In the genomic region with DNA sequence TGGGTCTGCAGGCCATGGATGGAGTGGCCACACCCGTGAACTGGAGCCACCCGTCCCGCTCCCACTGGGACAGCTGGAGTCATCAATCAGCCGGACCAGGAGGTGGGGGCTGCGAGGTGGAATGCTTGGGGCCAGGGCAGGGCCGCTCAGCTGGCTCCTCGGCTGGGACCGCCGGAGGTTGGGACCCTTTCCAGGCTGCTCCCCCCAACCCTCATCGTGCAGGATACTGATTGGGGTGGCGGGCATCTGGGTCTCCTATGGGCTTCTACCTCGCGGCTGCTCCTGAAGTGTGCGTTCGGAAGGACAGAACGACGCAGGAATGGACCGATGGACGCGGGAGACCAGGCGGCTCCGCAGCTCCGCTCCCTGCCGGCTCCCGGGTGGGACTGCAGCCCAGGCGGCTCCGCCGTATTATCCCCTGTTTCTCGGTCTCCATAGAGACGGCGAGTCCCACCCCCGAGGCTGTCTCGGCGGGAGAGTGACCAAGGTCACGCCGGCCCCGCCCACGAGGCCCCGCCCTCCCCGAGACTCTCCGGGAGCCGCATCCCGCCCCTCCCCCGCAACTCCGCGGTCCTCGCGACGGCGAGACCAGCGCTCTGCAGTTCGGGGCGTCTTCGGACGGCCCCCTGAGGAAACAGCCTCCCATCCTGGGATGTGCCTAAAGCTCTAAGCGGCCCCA, we compare ENCODE assay signal across 8 cellular contexts. TPM values are rescaled to one million over a fixed set of nuclear protein-coding genes. Genes with fewer than 3 reads are reported as not detected.
A peak's percentile ranks its signal among the peaks of the same experiment; 100 is the strongest.
DNase-seq lines count a peak whose midpoint lies in the region; ATAC-seq and TF ChIP-seq lines count a peak whose summit lies in the region.

A gene (minus strand): TSS at position 388 of the 679 bp plus-strand sequence. CDS start 2,387 bp downstream, outside the sequence.

- ATAC-seq in GM19455 (IDR thresholded peaks at IDR 0.05; ENCODE audit: unreplicated experiment): no peak

- 5% methylated on average over 56 of the region's 56 CpGs for WGBS in HUES64
- WGBS in liver: 7% methylated on average over 56 of the region's 56 CpGs

- peak in 1 of 2 donors; percentile 68 for TF ChIP-seq RAD21 in liver (IDR thresholded peaks at IDR 0.05)

- H3K4me3 ChIP-seq in HUES64 (ENCODE audit: low read length) (peak within 1 kb of the TSS; percentile 41), WERI-Rb-1 (ENCODE audit: low read depth, low read length) (peak within 1 kb of the TSS; percentile 41), liver (ENCODE audit: low read depth in 1 of 3, low read length in 3 of 3) (peak within 1 kb of the TSS in 1 of 3 donors; percentile 30)
- peak within 1 kb of the TSS; percentile 40 for H3K4me3 ChIP-seq in effector memory CD4-positive, alpha-beta T cell (ENCODE audit: insufficient read depth, low read depth, low read length, poor library complexity, severe bottlenecking)

- H3K9me3 ChIP-seq in HUES64 (ENCODE audit: insufficient read depth, low read depth, low read length) (no peaks in the 10 kb centered on the region), WERI-Rb-1 (ENCODE audit: severe bottlenecking) (no peaks in the 10 kb centered on the region), liver (ENCODE audit: control insufficient read depth in 4 of 4, low read length in 3 of 4) (no peaks in the 10 kb centered on the region)
- no peaks in the 10 kb centered on the region for H3K9me3 ChIP-seq in effector memory CD4-positive, alpha-beta T cell (ENCODE audit: control insufficient read depth, low read length)

- peak; percentile 81 for TF ChIP-seq CTCF in WERI-Rb-1 (IDR thresholded peaks at IDR 0.05; ENCODE audit: low read depth, low read length)
- TF ChIP-seq CTCF in liver (IDR thresholded peaks at IDR 0.05; ENCODE audit: low read depth, low read length, missing input control): peak; percentile 48

- H3K27ac ChIP-seq in HUES64 (ENCODE audit: low read depth, low read length) (no peak within 1 kb of the TSS), WERI-Rb-1 (peak within 1 kb of the TSS; percentile 66), liver (ENCODE audit: low read depth in 1 of 2, low read length in 2 of 2) (no peak within 1 kb of the TSS)
- H3K27ac ChIP-seq in effector memory CD4-positive, alpha-beta T cell (ENCODE audit: insufficient read depth, low read length, poor library complexity, severe bottlenecking): no peak within 1 kb of the TSS

- H3K36me3 ChIP-seq in HUES64 (ENCODE audit: insufficient read depth, low read length): no peaks in the 10 kb centered on the region
- H3K36me3 ChIP-seq in WERI-Rb-1: no peaks in the 10 kb centered on the region
- H3K36me3 ChIP-seq in effector memory CD4-positive, alpha-beta T cell (ENCODE audit: control insufficient read depth, insufficient read depth, low read length): no peaks in the 10 kb centered on the region
- H3K36me3 ChIP-seq in liver (ENCODE audit: control insufficient read depth in 4 of 4, insufficient read depth in 3 of 4, low read depth in 1 of 4, low read length in 3 of 4): no peaks in the 10 kb centered on the region

- H3K4me1 ChIP-seq in HUES64 (ENCODE audit: insufficient read depth, low read length) (peaks cover 18% of the 10 kb centered on the region), liver (ENCODE audit: control insufficient read depth in 4 of 4, insufficient read depth in 4 of 4, low read length in 3 of 4) (peaks cover 3 to 21% (median 4%) of the 10 kb centered on the region in 4 donors)
- H3K4me1 ChIP-seq in effector memory CD4-positive, alpha-beta T cell (ENCODE audit: control insufficient read depth, insufficient read depth, low read length, poor library complexity, severe bottlenecking): peaks cover 15% of the 10 kb centered on the region

- H3K9ac ChIP-seq in HUES64 (ENCODE audit: low read depth, low read length): no peak within 1 kb of the TSS
- H3K9ac ChIP-seq in liver (ENCODE audit: low read depth in 1 of 2, low read length in 2 of 2): no peak within 1 kb of the TSS

- peaks cover 48% of the 10 kb centered on the region for H3K27me3 ChIP-seq in HUES64 (ENCODE audit: insufficient read depth, low read length)
- H3K27me3 ChIP-seq in WERI-Rb-1 (ENCODE audit: insufficient read depth, low read depth, severe bottlenecking): no peaks in the 10 kb centered on the region
- peaks cover 31% of the 10 kb centered on the region for H3K27me3 ChIP-seq in effector memory CD4-positive, alpha-beta T cell (replicated peaks; ENCODE audit: control insufficient read depth, insufficient read depth, low read length, poor library complexity, severe bottlenecking)
- peaks cover 0 to 3% (median 1%) of the 10 kb centered on the region in 4 donors for H3K27me3 ChIP-seq in liver (ENCODE audit: control insufficient read depth in 4 of 4, insufficient read depth in 4 of 4, low read length in 3 of 4)

- DNase-seq in C1 segment of cervical spinal cord (lab: John Stamatoyannopoulos, UW) (peak in 12 of 14 donors; percentile 27 to 87 (median 76)), WERI-Rb-1 (peak; percentile 96), GM19240 (ENCODE audit: insufficient read length, low spot score) (no peak)
- peak in 1 of 3 donors; percentile 28 for DNase-seq in effector memory CD4-positive, alpha-beta T cell
- DNase-seq in stimulated activated CD4-positive, alpha-beta T cell treated with anti-CD3 and anti-CD28 coated beads, Interleukin-1b, Interleukin-23, amount 100 ng/mL, for 24 hours (ENCODE audit: low read depth in 4 of 4, low spot score in 1 of 4): peak in 3 of 4 experiments; percentile 9 to 32 (median 19)

TF ChIP-seq in liver, 16 proteins besides CTCF, POLR2A, EP300 and RAD21:
- TF ChIP-seq, protein P1, sequence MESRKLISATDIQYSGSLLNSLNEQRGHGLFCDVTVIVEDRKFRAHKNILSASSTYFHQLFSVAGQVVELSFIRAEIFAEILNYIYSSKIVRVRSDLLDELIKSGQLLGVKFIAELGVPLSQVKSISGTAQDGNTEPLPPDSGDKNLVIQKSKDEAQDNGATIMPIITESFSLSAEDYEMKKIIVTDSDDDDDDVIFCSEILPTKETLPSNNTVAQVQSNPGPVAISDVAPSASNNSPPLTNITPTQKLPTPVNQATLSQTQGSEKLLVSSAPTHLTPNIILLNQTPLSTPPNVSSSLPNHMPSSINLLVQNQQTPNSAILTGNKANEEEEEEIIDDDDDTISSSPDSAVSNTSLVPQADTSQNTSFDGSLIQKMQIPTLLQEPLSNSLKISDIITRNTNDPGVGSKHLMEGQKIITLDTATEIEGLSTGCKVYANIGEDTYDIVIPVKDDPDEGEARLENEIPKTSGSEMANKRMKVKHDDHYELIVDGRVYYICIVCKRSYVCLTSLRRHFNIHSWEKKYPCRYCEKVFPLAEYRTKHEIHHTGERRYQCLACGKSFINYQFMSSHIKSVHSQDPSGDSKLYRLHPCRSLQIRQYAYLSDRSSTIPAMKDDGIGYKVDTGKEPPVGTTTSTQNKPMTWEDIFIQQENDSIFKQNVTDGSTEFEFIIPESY (IDR thresholded peaks at IDR 0.05): no peak
- TF ChIP-seq YY1 (IDR thresholded peaks at IDR 0.05) (no peak), FOXA1 (IDR thresholded peaks at IDR 0.05) (no peak), JUND (IDR thresholded peaks at IDR 0.05) (no peak), FOXA2 (IDR thresholded peaks at IDR 0.05) (no peak)
- TF ChIP-seq, protein P2, sequence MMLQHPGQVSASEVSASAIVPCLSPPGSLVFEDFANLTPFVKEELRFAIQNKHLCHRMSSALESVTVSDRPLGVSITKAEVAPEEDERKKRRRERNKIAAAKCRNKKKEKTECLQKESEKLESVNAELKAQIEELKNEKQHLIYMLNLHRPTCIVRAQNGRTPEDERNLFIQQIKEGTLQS (IDR thresholded peaks at IDR 0.05): no peak

RNA-seq across cellular contexts. Expression of the gene that starts here (rescaled TPM):
- 0.80 TPM for polyA plus RNA-seq in HUES64 (2013, experiment 1 of 2)
- 1.3 TPM for polyA plus RNA-seq in HUES64 (2013, experiment 2 of 2)
- total RNA-seq in liver: under 1 TPM; 0.28 to 0.84 TPM
- under 1 TPM; 0.35 to 0.75 TPM for polyA plus RNA-seq in liver
